In the genomic region with DNA sequence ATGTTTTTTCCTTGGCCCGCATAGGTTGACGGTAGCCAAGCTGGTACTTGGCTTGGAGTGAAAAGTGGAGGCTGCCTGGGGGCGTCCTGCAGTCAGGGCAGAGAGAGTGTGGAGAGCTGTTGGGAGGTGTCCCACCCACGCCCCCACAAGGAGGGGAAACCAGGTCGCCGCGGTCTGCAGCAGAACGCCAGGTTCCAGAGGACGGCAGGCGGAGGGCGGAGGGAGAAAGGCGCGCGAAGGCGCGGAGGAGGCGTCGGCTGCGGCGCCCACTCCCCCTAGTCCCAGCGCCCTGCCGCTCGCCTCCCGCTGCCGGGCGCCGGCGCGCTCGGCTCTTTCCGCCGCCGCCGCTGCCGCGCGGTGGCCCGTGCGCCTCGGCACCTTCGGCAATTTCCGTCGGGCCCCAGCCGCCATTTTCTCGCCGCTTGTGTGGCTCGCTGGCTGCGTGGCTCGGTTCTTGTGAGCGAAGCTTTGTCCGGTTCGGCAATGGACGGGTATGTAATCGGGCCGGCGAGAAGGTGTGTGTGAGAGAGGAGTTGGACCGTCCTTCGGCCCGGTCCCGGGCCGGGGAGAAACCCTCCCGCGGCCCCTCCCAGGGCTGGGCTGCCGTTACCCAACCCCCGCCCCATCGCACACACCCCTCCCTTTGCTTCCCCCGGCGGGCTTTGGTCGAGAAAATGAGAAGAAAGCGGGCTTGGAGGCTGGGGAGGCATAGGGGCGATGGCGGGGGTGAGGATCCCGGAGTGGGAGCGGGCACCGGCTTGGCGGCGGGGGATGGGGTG, we compare ENCODE assay signal across 8 cellular contexts. TPM values are rescaled to one million over a fixed set of nuclear protein-coding genes. Genes with fewer than 3 reads are reported as not detected.
DNase-seq lines count a peak whose midpoint lies in the region; ATAC-seq and TF ChIP-seq lines count a peak whose summit lies in the region.

A gene with protein sequence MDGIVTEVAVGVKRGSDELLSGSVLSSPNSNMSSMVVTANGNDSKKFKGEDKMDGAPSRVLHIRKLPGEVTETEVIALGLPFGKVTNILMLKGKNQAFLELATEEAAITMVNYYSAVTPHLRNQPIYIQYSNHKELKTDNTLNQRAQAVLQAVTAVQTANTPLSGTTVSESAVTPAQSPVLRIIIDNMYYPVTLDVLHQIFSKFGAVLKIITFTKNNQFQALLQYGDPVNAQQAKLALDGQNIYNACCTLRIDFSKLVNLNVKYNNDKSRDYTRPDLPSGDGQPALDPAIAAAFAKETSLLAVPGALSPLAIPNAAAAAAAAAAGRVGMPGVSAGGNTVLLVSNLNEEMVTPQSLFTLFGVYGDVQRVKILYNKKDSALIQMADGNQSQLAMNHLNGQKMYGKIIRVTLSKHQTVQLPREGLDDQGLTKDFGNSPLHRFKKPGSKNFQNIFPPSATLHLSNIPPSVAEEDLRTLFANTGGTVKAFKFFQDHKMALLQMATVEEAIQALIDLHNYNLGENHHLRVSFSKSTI (plus strand): TSS at position 403 of the 779 bp plus-strand sequence. CDS start 81 bp downstream, at position 484.

- H3K9me3 Mint-ChIP-seq in nephron progenitor cell = peaks cover 15% of the 10 kb centered on the region
- H3K9me3 Mint-ChIP-seq in stimulated activated naive CD8-positive, alpha-beta T cell treated with anti-CD3 and anti-CD28 coated beads, Interleukin-15, amount 100 ng/mL, for 72 hours = no peaks in the 10 kb centered on the region

- H3K9ac ChIP-seq in GM23248 = peak within 1 kb of the TSS; percentile 97

- H3K9me2 ChIP-seq in GM23248 (ENCODE audit: insufficient read depth) = no peaks in the 10 kb centered on the region

- TF ChIP-seq CTCF in RWPE2 (IDR thresholded peaks at IDR 0.05; ENCODE audit: poor library complexity, severe bottlenecking) (no peak), nephron progenitor cell (IDR thresholded peaks at IDR 0.05) (no peak)

- peak within 1 kb of the TSS; percentile 85 for H3K4me3 ChIP-seq in GM23248
- peak within 1 kb of the TSS; percentile 91 for H3K4me3 ChIP-seq in RWPE2 (ENCODE audit: severe bottlenecking)

- H3K27me3 ChIP-seq in GM23248 (replicated peaks; ENCODE audit: insufficient read depth) (no peaks in the 10 kb centered on the region), RWPE2 (ENCODE audit: insufficient read depth, poor library complexity, severe bottlenecking) (no peaks in the 10 kb centered on the region)

- peak within 1 kb of the TSS; percentile 96 for H3K4me3 Mint-ChIP-seq in nephron progenitor cell
- H3K4me3 Mint-ChIP-seq in stimulated activated naive CD8-positive, alpha-beta T cell treated with anti-CD3 and anti-CD28 coated beads, Interleukin-15, amount 100 ng/mL, for 72 hours = peak within 1 kb of the TSS; percentile 87 to 91

- H3K4me1 ChIP-seq in GM23248 (ENCODE audit: insufficient read depth) (peaks cover 18% of the 10 kb centered on the region), RWPE2 (ENCODE audit: insufficient read depth, poor library complexity, severe bottlenecking) (peaks cover 3% of the 10 kb centered on the region)

- H3F3A ChIP-seq in GM23248 (ENCODE audit: insufficient read depth) = no peaks in the 10 kb centered on the region

- peak within 1 kb of the TSS; percentile 98 for H2AFZ ChIP-seq in GM23248

- DNase-seq in EL = peak; percentile 84
- peak; percentile 94 for DNase-seq in GM23248
- peak; percentile 67 for DNase-seq in RWPE2 (ENCODE audit: low spot score)
- peak; percentile 75 for DNase-seq in activated effector memory CD4-positive, alpha-beta T cell treated with Interleukin-2 at 50 U/mL for 16 hours
- peak; percentile 54 for DNase-seq in fibroblast of the conjunctiva (ENCODE audit: low read depth)
- peak; percentile 87 for DNase-seq in nephron progenitor cell
- peak; percentile 81 to 83 for DNase-seq in stimulated activated naive CD8-positive, alpha-beta T cell treated with anti-CD3 and anti-CD28 coated beads, Interleukin-15, amount 100 ng/mL, for 72 hours

- ATAC-seq in RWPE2 (ENCODE audit: low read depth) = peak; percentile 95
- ATAC-seq in stimulated activated naive CD8-positive, alpha-beta T cell treated with anti-CD3 and anti-CD28 coated beads, Interleukin-15, amount 100 ng/mL, for 72 hours = peak; percentile 93

- peaks cover 8% of the 10 kb centered on the region for H3K36me3 ChIP-seq in GM23248 (ENCODE audit: low read depth)
- H3K36me3 ChIP-seq in KOPT-K1 (ENCODE audit: insufficient read depth, low read length) = peaks cover 34% of the 10 kb centered on the region
- H3K36me3 ChIP-seq in RWPE2 (ENCODE audit: low read depth) = peaks cover 35% of the 10 kb centered on the region

- peaks cover 24% of the 10 kb centered on the region for H3K4me1 Mint-ChIP-seq in nephron progenitor cell
- peaks cover 29% of the 10 kb centered on the region for H3K4me1 Mint-ChIP-seq in stimulated activated naive CD8-positive, alpha-beta T cell treated with anti-CD3 and anti-CD28 coated beads, Interleukin-15, amount 100 ng/mL, for 72 hours

- H3K4me2 ChIP-seq in GM23248 (ENCODE audit: unreplicated experiment) = peak within 1 kb of the TSS; percentile 96

- H3K27ac ChIP-seq in GM23248 = peak within 1 kb of the TSS; percentile 92
- peak within 1 kb of the TSS; percentile 96 for H3K27ac ChIP-seq in KOPT-K1 (ENCODE audit: low read depth, low read length, poor library complexity, severe bottlenecking)
- H3K27ac ChIP-seq in RWPE2 (ENCODE audit: poor library complexity, severe bottlenecking) = peak within 1 kb of the TSS; percentile 58

- peaks cover 42% of the 10 kb centered on the region for H3K36me3 Mint-ChIP-seq in nephron progenitor cell (ENCODE audit: low read depth)

- no peaks in the 10 kb centered on the region for H4K20me1 ChIP-seq in GM23248 (ENCODE audit: insufficient read depth)

- H3K27me3 Mint-ChIP-seq in nephron progenitor cell (ENCODE audit: low read depth, poor library complexity) = no peaks in the 10 kb centered on the region
- no peaks in the 10 kb centered on the region for H3K27me3 Mint-ChIP-seq in stimulated activated naive CD8-positive, alpha-beta T cell treated with anti-CD3 and anti-CD28 coated beads, Interleukin-15, amount 100 ng/mL, for 72 hours

- H3K9me3 ChIP-seq in GM23248 (ENCODE audit: low read depth) = no peaks in the 10 kb centered on the region
- H3K9me3 ChIP-seq in KOPT-K1 (ENCODE audit: insufficient read depth, low read length, poor library complexity, severe bottlenecking) = no peaks in the 10 kb centered on the region
- no peaks in the 10 kb centered on the region for H3K9me3 ChIP-seq in RWPE2 (ENCODE audit: severe bottlenecking)

- in situ Hi-C loops in GM23248 (cut with MboI) = no loop called here

- H3K79me2 ChIP-seq in GM23248 (ENCODE audit: insufficient read depth) = peaks cover 47% of the 10 kb centered on the region

- H3K27ac Mint-ChIP-seq in nephron progenitor cell = peak within 1 kb of the TSS; percentile 98
- H3K27ac Mint-ChIP-seq in stimulated activated naive CD8-positive, alpha-beta T cell treated with anti-CD3 and anti-CD28 coated beads, Interleukin-15, amount 100 ng/mL, for 72 hours = peak within 1 kb of the TSS; percentile 98 to 99

- 1 to 2% methylated on average over 61 to 74 of the region's 77 CpGs for WGBS in GM23248 (ENCODE audit: low coverage in 1 of 2, low lambda C conversion rate in 2 of 2, missing lambda C conversion rate in 2 of 2), 2 experiments

RNA-seq across cellular contexts. Expression of the gene that starts here (rescaled TPM):
- 9.2 and 9.6 TPM in 2 replicates for total RNA-seq in GM23248 (2014; rRNA removed; shearing (Covaris generic))
- 5.2 and 8.3 TPM in 2 replicates for polyA plus RNA-seq in GM23248 (2016; fragmentation: Nextera tagmentation; extraction: Ambion mirVana)

Comparison
In these comparisons a context has a peak if more than half of its experiments do, and no peak if none do; other contexts are left out.
1. Peak in every context shown above with its lines: DNase-seq, ATAC-seq, H3K4me3 ChIP-seq and H3K27ac ChIP-seq.